In genomic region chr7:133571066-133571465, GRCh38 we compare ENCODE assay signal across 16 cellular contexts.
"Had no signal": no experiment of that assay in that cellular context is flagged by ENCODE, and none has a peak within 500 bp of the region (broad histone marks: within the 10 kb centered on the region; RNA-seq: fewer than 3 reads in every experiment).

No MANE protein-coding gene starts in this region.

- H3K9me3 ChIP-seq: neutrophil, thyroid gland had no signal

- H3K4me1 ChIP-seq: thyroid gland had no signal

- ATAC-seq: activated T-cell treated with anti-CD3 and anti-CD28 coated beads, Interleukin-2, amount 50 U/mL, for 4 hours; left colon; naive thymus-derived CD4-positive, alpha-beta T cell had no signal

- H3K36me3 ChIP-seq: neutrophil, thyroid gland had no signal

- H3K27ac ChIP-seq: neutrophil, thyroid gland had no signal

- FAIRE-seq: astrocyte, endometrium, urothelium cell line had no signal

- H3K4me2 ChIP-seq: smooth muscle cell had no signal

- H3K27me3 ChIP-seq: neutrophil, thyroid gland had no signal

- H3K4me3 ChIP-seq: lung, smooth muscle cell, thyroid gland had no signal

- DNase-seq: activated CD4-positive, alpha-beta T cell treated with anti-CD3 and anti-CD28 coated beads, Interleukin-2, amount 50 U/mL, for 48 hours; activated CD4-positive, CD25-positive, alpha-beta regulatory T cell treated with anti-CD3 and anti-CD28 coated beads, Interleukin-2, amount 50 U/mL, for 72 hours; activated gamma-delta T cell treated with Interleukin-2 at 50 U/mL for 16 hours; activated naive CD8-positive, alpha-beta T cell treated with anti-CD3 and anti-CD28 coated beads for 36 hours; activated T-cell treated with anti-CD3 and anti-CD28 coated beads, Interleukin-2, amount 50 U/mL, for 4 hours; glutamatergic neuron; left colon; naive thymus-derived CD4-positive, alpha-beta T cell; retina; thyroid gland had no signal
